ENCODE assay signal across 1 cellular context in the genomic region with DNA sequence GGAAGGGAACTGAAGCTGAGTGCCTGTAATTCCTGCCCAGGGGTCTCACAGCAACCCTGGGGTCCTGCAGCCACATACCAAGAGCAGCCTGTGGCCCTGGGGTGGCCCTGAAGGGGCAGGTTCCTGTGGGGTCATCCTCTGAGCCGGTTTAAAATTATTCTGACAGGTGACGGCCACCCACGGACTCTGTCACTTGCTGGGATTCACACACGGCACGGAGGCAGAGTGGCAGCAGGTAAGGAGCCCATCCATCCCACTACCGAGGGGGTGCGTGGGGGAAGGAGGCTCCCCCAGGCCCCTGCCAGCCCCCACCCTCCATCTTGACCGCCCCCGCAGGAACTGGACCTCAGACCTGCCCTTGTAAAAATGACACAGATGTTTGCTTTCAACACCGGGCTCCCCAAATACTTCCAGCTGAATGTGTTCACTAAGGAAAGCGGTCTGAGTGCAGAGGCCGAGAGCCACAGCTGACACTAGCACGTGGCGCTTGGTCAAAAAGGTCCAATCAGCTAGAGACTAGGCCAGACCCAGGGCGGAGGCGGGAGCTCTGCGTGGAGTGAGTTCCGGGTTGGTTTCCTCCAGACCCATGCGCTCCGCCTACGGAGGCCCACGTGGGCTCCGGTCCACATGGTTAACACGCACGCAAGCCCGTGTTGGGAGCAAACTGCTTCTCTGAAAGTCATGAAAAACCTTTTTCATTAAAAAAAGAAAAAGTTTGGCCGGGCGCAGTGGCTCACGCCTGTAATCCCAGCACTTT.
A peak's percentile ranks its signal among the peaks of the same experiment; 100 is the strongest.
TF ChIP-seq lines count a peak whose summit lies in the region.

No MANE protein-coding gene starts in this region.

TF ChIP-seq in HepG2, 621 proteins besides CTCF, POLR2A, EP300 and RAD21 (continued from another document and continues in another):
- TF ChIP-seq, protein P1, sequence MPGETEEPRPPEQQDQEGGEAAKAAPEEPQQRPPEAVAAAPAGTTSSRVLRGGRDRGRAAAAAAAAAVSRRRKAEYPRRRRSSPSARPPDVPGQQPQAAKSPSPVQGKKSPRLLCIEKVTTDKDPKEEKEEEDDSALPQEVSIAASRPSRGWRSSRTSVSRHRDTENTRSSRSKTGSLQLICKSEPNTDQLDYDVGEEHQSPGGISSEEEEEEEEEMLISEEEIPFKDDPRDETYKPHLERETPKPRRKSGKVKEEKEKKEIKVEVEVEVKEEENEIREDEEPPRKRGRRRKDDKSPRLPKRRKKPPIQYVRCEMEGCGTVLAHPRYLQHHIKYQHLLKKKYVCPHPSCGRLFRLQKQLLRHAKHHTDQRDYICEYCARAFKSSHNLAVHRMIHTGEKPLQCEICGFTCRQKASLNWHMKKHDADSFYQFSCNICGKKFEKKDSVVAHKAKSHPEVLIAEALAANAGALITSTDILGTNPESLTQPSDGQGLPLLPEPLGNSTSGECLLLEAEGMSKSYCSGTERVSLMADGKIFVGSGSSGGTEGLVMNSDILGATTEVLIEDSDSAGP (CRISPR knock-in tag; IDR thresholded peaks at IDR 0.05; ENCODE audit: borderline replicate concordance), result 0 out of 2 replicates have a peak, but pooled peaks have one; percentile 14
- TF ChIP-seq, protein P2, sequence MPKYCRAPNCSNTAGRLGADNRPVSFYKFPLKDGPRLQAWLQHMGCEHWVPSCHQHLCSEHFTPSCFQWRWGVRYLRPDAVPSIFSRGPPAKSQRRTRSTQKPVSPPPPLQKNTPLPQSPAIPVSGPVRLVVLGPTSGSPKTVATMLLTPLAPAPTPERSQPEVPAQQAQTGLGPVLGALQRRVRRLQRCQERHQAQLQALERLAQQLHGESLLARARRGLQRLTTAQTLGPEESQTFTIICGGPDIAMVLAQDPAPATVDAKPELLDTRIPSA (CRISPR knock-in tag; IDR thresholded peaks at IDR 0.05; ENCODE audit: borderline replicate concordance), result no peak
- TF ChIP-seq GABPB1 (CRISPR knock-in tag; IDR thresholded peaks at IDR 0.05) (peak; percentile 76), CEBPZ (IDR thresholded peaks at IDR 0.05; ENCODE audit: low read length) (no peak), ASH2L (IDR thresholded peaks at IDR 0.05; ENCODE audit: insufficient read length, low read depth, low read length) (no peak), FOXO1 (CRISPR knock-in tag; IDR thresholded peaks at IDR 0.05) (no peak), SMC3 (IDR thresholded peaks at IDR 0.05; ENCODE audit: low read length) (no peak), MYC (CRISPR knock-in tag; IDR thresholded peaks at IDR 0.05; ENCODE audit: borderline replicate concordance) (peak; percentile 95; the same call in 1 of the 2 replicates), DNMT3B (CRISPR knock-in tag; conservative IDR thresholded peaks at IDR 0.05) (no peak), ATF1 (CRISPR knock-in tag; IDR thresholded peaks at IDR 0.05) (no peak), ZNF251 (CRISPR knock-in tag; IDR thresholded peaks at IDR 0.05) (no peak), TBX3 (IDR thresholded peaks at IDR 0.05; ENCODE audit: borderline replicate concordance) (no peak), TOPORS (CRISPR knock-in tag; IDR thresholded peaks at IDR 0.05) (no peak), TP53 (CRISPR knock-in tag; conservative IDR thresholded peaks at IDR 0.05) (no peak), MLXIP (CRISPR knock-in tag; IDR thresholded peaks at IDR 0.05; ENCODE audit: borderline replicate concordance) (no peak), RFXANK (CRISPR knock-in tag; IDR thresholded peaks at IDR 0.05) (no peak), TCF12 (IDR thresholded peaks at IDR 0.05) (no peak), TCF12 (CRISPR knock-in tag; IDR thresholded peaks at IDR 0.05) (no peak), PRDM10 (CRISPR knock-in tag; IDR thresholded peaks at IDR 0.05; ENCODE audit: low read depth) (peak; percentile 25; the same call in 1 of the 2 replicates), CSRNP1 (CRISPR knock-in tag; IDR thresholded peaks at IDR 0.05) (peak; percentile 59; the same call in 1 of the 2 replicates)
- TF ChIP-seq, protein P3, sequence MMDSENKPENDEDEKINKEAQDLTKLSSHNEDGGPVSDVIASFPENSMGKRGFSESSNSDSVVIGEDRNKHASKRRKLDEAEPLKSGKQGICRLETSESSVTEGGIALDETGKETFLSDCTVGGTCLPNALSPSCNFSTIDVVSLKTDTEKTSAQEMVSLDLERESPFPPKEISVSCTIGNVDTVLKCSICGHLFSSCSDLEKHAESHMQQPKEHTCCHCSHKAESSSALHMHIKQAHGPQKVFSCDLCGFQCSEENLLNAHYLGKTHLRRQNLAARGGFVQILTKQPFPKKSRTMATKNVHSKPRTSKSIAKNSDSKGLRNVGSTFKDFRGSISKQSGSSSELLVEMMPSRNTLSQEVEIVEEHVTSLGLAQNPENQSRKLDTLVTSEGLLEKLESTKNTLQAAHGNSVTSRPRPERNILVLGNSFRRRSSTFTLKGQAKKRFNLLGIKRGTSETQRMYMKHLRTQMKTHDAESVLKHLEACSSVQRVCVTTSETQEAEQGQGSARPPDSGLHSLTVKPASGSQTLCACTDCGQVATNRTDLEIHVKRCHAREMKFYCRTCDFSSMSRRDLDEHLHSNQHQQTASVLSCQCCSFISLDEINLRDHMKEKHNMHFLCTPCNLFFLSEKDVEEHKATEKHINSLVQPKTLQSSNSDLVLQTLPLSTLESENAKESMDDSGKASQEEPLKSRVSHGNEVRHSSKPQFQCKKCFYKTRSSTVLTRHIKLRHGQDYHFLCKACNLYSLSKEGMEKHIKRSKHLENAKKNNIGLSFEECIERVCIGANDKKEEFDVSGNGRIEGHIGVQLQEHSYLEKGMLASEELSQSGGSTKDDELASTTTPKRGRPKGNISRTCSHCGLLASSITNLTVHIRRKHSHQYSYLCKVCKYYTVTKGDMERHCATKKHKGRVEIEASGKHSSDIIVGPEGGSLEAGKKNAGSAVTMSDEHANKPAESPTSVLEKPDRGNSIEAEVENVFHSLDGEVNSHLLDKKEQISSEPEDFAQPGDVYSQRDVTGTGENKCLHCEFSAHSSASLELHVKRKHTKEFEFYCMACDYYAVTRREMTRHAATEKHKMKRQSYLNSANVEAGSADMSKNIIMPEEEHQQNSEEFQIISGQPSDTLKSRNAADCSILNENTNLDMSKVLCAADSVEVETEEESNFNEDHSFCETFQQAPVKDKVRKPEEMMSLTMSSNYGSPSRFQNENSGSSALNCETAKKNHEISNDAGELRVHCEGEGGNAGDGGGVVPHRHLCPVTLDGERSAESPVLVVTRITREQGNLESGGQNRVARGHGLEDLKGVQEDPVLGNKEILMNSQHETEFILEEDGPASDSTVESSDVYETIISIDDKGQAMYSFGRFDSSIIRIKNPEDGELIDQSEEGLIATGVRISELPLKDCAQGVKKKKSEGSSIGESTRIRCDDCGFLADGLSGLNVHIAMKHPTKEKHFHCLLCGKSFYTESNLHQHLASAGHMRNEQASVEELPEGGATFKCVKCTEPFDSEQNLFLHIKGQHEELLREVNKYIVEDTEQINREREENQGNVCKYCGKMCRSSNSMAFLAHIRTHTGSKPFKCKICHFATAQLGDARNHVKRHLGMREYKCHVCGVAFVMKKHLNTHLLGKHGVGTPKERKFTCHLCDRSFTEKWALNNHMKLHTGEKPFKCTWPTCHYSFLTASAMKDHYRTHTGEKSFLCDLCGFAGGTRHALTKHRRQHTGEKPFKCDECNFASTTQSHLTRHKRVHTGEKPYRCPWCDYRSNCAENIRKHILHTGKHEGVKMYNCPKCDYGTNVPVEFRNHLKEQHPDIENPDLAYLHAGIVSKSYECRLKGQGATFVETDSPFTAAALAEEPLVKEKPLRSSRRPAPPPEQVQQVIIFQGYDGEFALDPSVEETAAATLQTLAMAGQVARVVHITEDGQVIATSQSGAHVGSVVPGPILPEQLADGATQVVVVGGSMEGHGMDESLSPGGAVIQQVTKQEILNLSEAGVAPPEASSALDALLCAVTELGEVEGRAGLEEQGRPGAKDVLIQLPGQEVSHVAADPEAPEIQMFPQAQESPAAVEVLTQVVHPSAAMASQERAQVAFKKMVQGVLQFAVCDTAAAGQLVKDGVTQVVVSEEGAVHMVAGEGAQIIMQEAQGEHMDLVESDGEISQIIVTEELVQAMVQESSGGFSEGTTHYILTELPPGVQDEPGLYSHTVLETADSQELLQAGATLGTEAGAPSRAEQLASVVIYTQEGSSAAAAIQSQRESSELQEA (CRISPR knock-in tag; IDR thresholded peaks at IDR 0.05; ENCODE audit: not compliant biosample characterization), result no peak
- TF ChIP-seq, protein P4, sequence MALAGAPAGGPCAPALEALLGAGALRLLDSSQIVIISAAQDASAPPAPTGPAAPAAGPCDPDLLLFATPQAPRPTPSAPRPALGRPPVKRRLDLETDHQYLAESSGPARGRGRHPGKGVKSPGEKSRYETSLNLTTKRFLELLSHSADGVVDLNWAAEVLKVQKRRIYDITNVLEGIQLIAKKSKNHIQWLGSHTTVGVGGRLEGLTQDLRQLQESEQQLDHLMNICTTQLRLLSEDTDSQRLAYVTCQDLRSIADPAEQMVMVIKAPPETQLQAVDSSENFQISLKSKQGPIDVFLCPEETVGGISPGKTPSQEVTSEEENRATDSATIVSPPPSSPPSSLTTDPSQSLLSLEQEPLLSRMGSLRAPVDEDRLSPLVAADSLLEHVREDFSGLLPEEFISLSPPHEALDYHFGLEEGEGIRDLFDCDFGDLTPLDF (CRISPR knock-in tag; IDR thresholded peaks at IDR 0.05), result no peak
